ENCODE assay signal across 9 cellular contexts in the genomic region with DNA sequence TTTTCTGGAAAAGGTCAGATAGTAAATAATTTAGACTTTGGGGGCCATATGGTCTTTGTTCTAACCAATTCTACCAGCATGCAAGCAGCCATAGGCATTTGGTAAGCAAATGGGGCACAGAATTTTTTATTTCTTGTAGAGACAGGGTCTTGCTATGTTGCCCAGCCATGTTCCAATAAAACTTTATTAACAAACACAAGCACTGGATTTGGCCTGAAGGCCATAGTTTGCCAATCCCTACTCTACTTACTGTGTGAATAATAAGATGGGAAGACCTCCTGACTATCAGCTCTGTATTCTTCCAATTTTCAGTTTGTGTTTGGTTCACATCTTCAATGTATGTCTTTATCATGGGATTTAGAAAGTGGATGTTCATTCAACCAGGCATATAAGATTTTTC. TPM values are rescaled to one million over a fixed set of nuclear protein-coding genes. Genes with fewer than 3 reads are reported as not detected.
"Had no signal": no experiment of that assay in that cellular context is flagged by ENCODE, and none has a peak within 500 bp of the region (broad histone marks: within the 10 kb centered on the region; RNA-seq: fewer than 3 reads in every experiment).

No MANE protein-coding gene starts in this region.

- H3K4me3 ChIP-seq: GM12878 had no signal

- FAIRE-seq: G401.6, GM12878, GM12891, GM12892, GM18507, GM19239 had no signal

- DNase-seq: GDM1, GF-D8 had no signal

- ATAC-seq: GM12878 had no signal

RNA-seq across cellular contexts. Expression of gene SERP2, which starts 53.0 kb away (rescaled TPM):
- total RNA-seq: G401, GM12878 had no signal
- polyA plus RNA-seq: GM12878 had no signal
